22 cellular contexts compared by ENCODE assay signal in genomic region chr11:9438611-9439010, GRCh38.
"Had no signal": no experiment of that assay in that cellular context is flagged by ENCODE, and none has a peak within 500 bp of the region (broad histone marks: within the 10 kb centered on the region; RNA-seq: fewer than 3 reads in every experiment).

No MANE protein-coding gene starts in this region.

- DNase-seq: KBM-7, MV-4-11, NCI-H1048, NCI-H1105, NCI-H1417, NCI-H1436 treated with DMSO at 0.1 percent for 48 hours, NCI-H1694 treated with DMSO at 0.1 percent for 48 hours, NCI-H1930, NCI-H2081, NCI-H2107, NCI-H226, NCI-H446, NCI-H510A, NCI-H524 treated with DMSO at 0.1 percent for 48 hours, NCI-H69, NCI-H774, Right ventricle myocardium superior, RPMI8226, SIG-M5, SK-N-SH had no signal

- H3K4me3 ChIP-seq: SJSA1 had no signal

- H3K27ac ChIP-seq: HL-60, SJSA1 had no signal

- H3K4me1 ChIP-seq: SJSA1 had no signal

- H3K27me3 ChIP-seq: SJSA1 had no signal

- H3K9me3 ChIP-seq: SJSA1, SK-N-SH had no signal

- H3K9ac ChIP-seq: SK-N-SH had no signal

- H3K4me2 ChIP-seq: SK-N-SH had no signal
